Comparison of ENCODE assay signal across 19 cellular contexts in genomic region chr13:75764251-75764650, GRCh38.
DNase-seq lines count a peak whose midpoint lies in the region; ATAC-seq, FAIRE-seq and TF ChIP-seq lines count a peak whose summit lies in the region.
"Had no signal": no experiment of that assay in that cellular context is flagged by ENCODE, and none has a peak within 500 bp of the region (broad histone marks: within the 10 kb centered on the region; RNA-seq: fewer than 3 reads in every experiment).

No MANE protein-coding gene starts in this region.

- no peak for DNase-seq in A549 (ENCODE audit: low read depth in 1 of 2, low spot score in 1 of 2)
- DNase-seq in DMS 273 (lab: John Stamatoyannopoulos, UW; ENCODE audit: unreplicated experiment): peak; percentile 95
- DNase-seq in progenitor cell of endocrine pancreas (ENCODE audit: low spot score, unreplicated experiment): no peak
- no peak for DNase-seq in COLO829 (ENCODE audit: low spot score)
- no peak for DNase-seq in stimulated activated naive CD8-positive, alpha-beta T cell treated with anti-CD3 and anti-CD28 coated beads, Interleukin-15, amount 100 ng/mL, for 72 hours
- DNase-seq: activated CD4-positive, alpha-beta T cell treated with anti-CD3 and anti-CD28 coated beads, Interleukin-2, amount 10 ng/mL, durations not matched to agents 7 days and 5 days; activated T-cell treated with anti-CD3 and anti-CD28 coated beads, Interleukin-2, amount 50 U/mL, for 48 hours; adrenal gland; DMS53; KBM-7; mesenchymal stem cell; NCI-H1105; T-helper 9 cell had no signal

- no peak; a peak in 1 of 6 replicates for ATAC-seq in A549
- ATAC-seq in GM21825 (IDR thresholded peaks at IDR 0.05; ENCODE audit: unreplicated experiment): no peak
- ATAC-seq in stimulated activated naive CD8-positive, alpha-beta T cell treated with anti-CD3 and anti-CD28 coated beads, Interleukin-15, amount 100 ng/mL, for 72 hours: no peak
- ATAC-seq: gastroesophageal sphincter; stimulated activated effector memory CD8-positive, alpha-beta T cell treated with anti-CD3 and anti-CD28 coated beads, Interleukin-12 subunit alpha, Interleukin-12 subunit beta, amount 100 ng/mL, for 72 hours had no signal

- H3K27me3 Mint-ChIP-seq in nephron (ENCODE audit: low read depth) (no peaks in the 10 kb centered on the region), progenitor cell of endocrine pancreas (no peaks in the 10 kb centered on the region)
- no peaks in the 10 kb centered on the region for H3K27me3 Mint-ChIP-seq in stimulated activated naive CD8-positive, alpha-beta T cell treated with anti-CD3 and anti-CD28 coated beads, Interleukin-15, amount 100 ng/mL, for 72 hours
- H3K27me3 Mint-ChIP-seq: activated CD4-positive, alpha-beta T cell treated with anti-CD3 and anti-CD28 coated beads, Interleukin-2, amount 10 ng/mL, durations not matched to agents 7 days and 5 days had no signal

- H3K9me3 ChIP-seq in A549 (no peaks in the 10 kb centered on the region), endocrine pancreas (ENCODE audit: control insufficient read depth, low read length) (no peaks in the 10 kb centered on the region)
- H3K9me3 ChIP-seq: adrenal gland, gastroesophageal sphincter had no signal

- H3K4me3 Mint-ChIP-seq in nephron: peak overlapping the region in 2 of 3 experiments; percentile 39 to 41
- H3K4me3 Mint-ChIP-seq in progenitor cell of endocrine pancreas (ENCODE audit: low read depth): no peak overlapping the region
- peak overlapping the region in 1 of 2 donors; percentile 53 for H3K4me3 Mint-ChIP-seq in stimulated activated naive CD8-positive, alpha-beta T cell treated with anti-CD3 and anti-CD28 coated beads, Interleukin-15, amount 100 ng/mL, for 72 hours
- H3K4me3 Mint-ChIP-seq: activated CD4-positive, alpha-beta T cell treated with anti-CD3 and anti-CD28 coated beads, Interleukin-2, amount 10 ng/mL, durations not matched to agents 7 days and 5 days; stimulated activated effector memory CD8-positive, alpha-beta T cell treated with anti-CD3 and anti-CD28 coated beads, Interleukin-12 subunit alpha, Interleukin-12 subunit beta, amount 100 ng/mL, for 72 hours had no signal

- peak overlapping the region in 1 of 2 experiments; percentile 64; a peak in 2 of 6 replicates for H3K27ac ChIP-seq in A549
- H3K27ac ChIP-seq: adrenal gland, gastroesophageal sphincter had no signal

- TF ChIP-seq POLR2A in A549 (IDR thresholded peaks at IDR 0.05; ENCODE audit: low read length): no peak

- H3K27ac Mint-ChIP-seq in nephron (no peak overlapping the region), progenitor cell of endocrine pancreas (no peak overlapping the region)
- no peak overlapping the region for H3K27ac Mint-ChIP-seq in stimulated activated naive CD8-positive, alpha-beta T cell treated with anti-CD3 and anti-CD28 coated beads, Interleukin-15, amount 100 ng/mL, for 72 hours
- H3K27ac Mint-ChIP-seq: activated CD4-positive, alpha-beta T cell treated with anti-CD3 and anti-CD28 coated beads, Interleukin-2, amount 10 ng/mL, durations not matched to agents 7 days and 5 days; stimulated activated effector memory CD8-positive, alpha-beta T cell treated with anti-CD3 and anti-CD28 coated beads, Interleukin-12 subunit alpha, Interleukin-12 subunit beta, amount 100 ng/mL, for 72 hours had no signal

- no peak for TF ChIP-seq CTCF in A549 (IDR thresholded peaks at IDR 0.05)
- no peak for TF ChIP-seq CTCF in nephron (IDR thresholded peaks at IDR 0.05; ENCODE audit: unreplicated experiment in 3 of 3)
- TF ChIP-seq CTCF in progenitor cell of endocrine pancreas (IDR thresholded peaks at IDR 0.05; ENCODE audit: unreplicated experiment): no peak

- H3K9ac ChIP-seq in endocrine pancreas (ENCODE audit: control insufficient read depth, insufficient read depth, low read length): no peak overlapping the region

- no peaks in the 10 kb centered on the region for H3K36me3 ChIP-seq in endocrine pancreas (ENCODE audit: control insufficient read depth, insufficient read depth, low read length)
- H3K36me3 ChIP-seq: adrenal gland, gastroesophageal sphincter had no signal

- 53% methylated on average over 2 of the region's 2 CpGs for WGBS in A549 (ENCODE audit: missing lambda C conversion rate)

- H3K9me3 Mint-ChIP-seq in nephron: peaks cover 2% of the 10 kb centered on the region
- no peaks in the 10 kb centered on the region for H3K9me3 Mint-ChIP-seq in progenitor cell of endocrine pancreas (ENCODE audit: low read depth)
- H3K9me3 Mint-ChIP-seq in stimulated activated naive CD8-positive, alpha-beta T cell treated with anti-CD3 and anti-CD28 coated beads, Interleukin-15, amount 100 ng/mL, for 72 hours: no peaks in the 10 kb centered on the region

- no peak for TF ChIP-seq RAD21 in A549 (conservative IDR thresholded peaks at IDR 0.05 in 1 of 2, IDR thresholded peaks at IDR 0.05 in 1 of 2)

- peaks cover 55% of the 10 kb centered on the region for H3K4me1 Mint-ChIP-seq in nephron
- H3K4me1 Mint-ChIP-seq in progenitor cell of endocrine pancreas (ENCODE audit: low read depth): peaks cover 24% of the 10 kb centered on the region
- H3K4me1 Mint-ChIP-seq in stimulated activated naive CD8-positive, alpha-beta T cell treated with anti-CD3 and anti-CD28 coated beads, Interleukin-15, amount 100 ng/mL, for 72 hours: peaks cover 75% of the 10 kb centered on the region

- H3K4me3 ChIP-seq in A549 (no peak overlapping the region), endocrine pancreas (ENCODE audit: control insufficient read depth, insufficient read depth, low read length) (peak overlapping the region; percentile 99)
- H3K4me3 ChIP-seq: adrenal gland, gastroesophageal sphincter had no signal

- peak overlapping the region; percentile 99 for H3K4me2 ChIP-seq in A549

- no peaks in the 10 kb centered on the region for H3K36me3 Mint-ChIP-seq in nephron (ENCODE audit: low read depth)
- no peaks in the 10 kb centered on the region for H3K36me3 Mint-ChIP-seq in progenitor cell of endocrine pancreas (ENCODE audit: insufficient read depth)
- H3K36me3 Mint-ChIP-seq: stimulated activated effector memory CD8-positive, alpha-beta T cell treated with anti-CD3 and anti-CD28 coated beads, Interleukin-12 subunit alpha, Interleukin-12 subunit beta, amount 100 ng/mL, for 72 hours had no signal

- H3K4me1 ChIP-seq in A549: peaks cover 56% of the 10 kb centered on the region
- H3K4me1 ChIP-seq in endocrine pancreas (ENCODE audit: control insufficient read depth, insufficient read depth, low read length): peaks cover 29% of the 10 kb centered on the region

- no peaks in the 10 kb centered on the region for H3K27me3 ChIP-seq in endocrine pancreas (ENCODE audit: control insufficient read depth, insufficient read depth, low read length)
- H3K27me3 ChIP-seq: adrenal gland, gastroesophageal sphincter had no signal

- POLR2A ChIA-PET in A549 (lab: Yijun Ruan, JAX): no interaction called here

- no peak for FAIRE-seq in A549 (lab: Jason Lieb, UNC)
- FAIRE-seq: endometrium had no signal

- no peak for TF ChIP-seq EP300 in A549 (IDR thresholded peaks at IDR 0.05)

- CTCF ChIA-PET in A549 (lab: Yijun Ruan, JAX): interaction anchor here (0.7 to 2.0 kb wide), 3 partner anchors 49 to 75 kb away, joined by 3 to 7 read pairs (median 3); no protein-coding TSS in a partner anchor

TF ChIP-seq in A549, 52 proteins besides CTCF, POLR2A, EP300 and RAD21 (continues in another document):
- no peak for TF ChIP-seq HMGXB4 (CRISPR knock-in tag; IDR thresholded peaks at IDR 0.05; ENCODE audit: borderline replicate concordance)
- TF ChIP-seq HOXB13 (CRISPR knock-in tag; IDR thresholded peaks at IDR 0.05; ENCODE audit: low read depth): no peak
- no peak for TF ChIP-seq FOXS1 (CRISPR knock-in tag; IDR thresholded peaks at IDR 0.05)
- TF ChIP-seq JUNB (IDR thresholded peaks at IDR 0.05): no peak
- no peak for TF ChIP-seq ZNF302 (CRISPR knock-in tag; IDR thresholded peaks at IDR 0.05)
- TF ChIP-seq REST (IDR thresholded peaks at IDR 0.05): no peak
